In genomic region chrX:154029439-154029838, GRCh38 we compare ENCODE assay signal across 16 cellular contexts. TPM values are rescaled to one million over a fixed set of nuclear protein-coding genes. Genes with fewer than 3 reads are reported as not detected.
A peak's percentile ranks its signal among the peaks of the same experiment; 100 is the strongest.
DNase-seq lines count a peak whose midpoint lies in the region; ATAC-seq lines count a peak whose summit lies in the region.
"Had no signal": no experiment of that assay in that cellular context is flagged by ENCODE, and none has a peak within 500 bp of the region (broad histone marks: within the 10 kb centered on the region; RNA-seq: fewer than 3 reads in every experiment).

No MANE protein-coding gene starts in this region.

- H3K27me3 Mint-ChIP-seq in CD4-positive, alpha-beta memory T cell, result no peaks in the 10 kb centered on the region
- H3K27me3 Mint-ChIP-seq in activated T-helper 2 cell treated with anti-CD3 and anti-CD28 coated beads, Interferon-gamma antibody, Interleukin-2, Interleukin-4, amounts not matched to agents 10 μg/mL and 5 μg/mL and 100 μg/mL, durations not matched to agents 14 hours and 24 hours and 36 hours (ENCODE audit: low read depth), result no peaks in the 10 kb centered on the region

- H3K9me3 ChIP-seq in CD4-positive, alpha-beta memory T cell (ENCODE audit: control insufficient read depth in 1 of 2, low read length in 2 of 2), result no peaks in the 10 kb centered on the region
- H3K9me3 ChIP-seq: heart right ventricle, suprapubic skin had no signal

- no peaks in the 10 kb centered on the region for H3K9me3 Mint-ChIP-seq in CD4-positive, alpha-beta memory T cell
- H3K9me3 Mint-ChIP-seq in activated T-helper 2 cell treated with anti-CD3 and anti-CD28 coated beads, Interferon-gamma antibody, Interleukin-2, Interleukin-4, amounts not matched to agents 10 μg/mL and 5 μg/mL and 100 μg/mL, durations not matched to agents 14 hours and 24 hours and 36 hours, result no peaks in the 10 kb centered on the region

- no peaks in the 10 kb centered on the region for H3K4me1 ChIP-seq in CD4-positive, alpha-beta memory T cell (ENCODE audit: insufficient read depth, low read length)

- peaks cover 24% of the 10 kb centered on the region for H3K36me3 ChIP-seq in CD4-positive, alpha-beta memory T cell (ENCODE audit: insufficient read depth, low read length)

- DNase-seq in CD4-positive, alpha-beta memory T cell, result no peak
- peak; percentile 2 for DNase-seq in OCI-M1 (lab: John Stamatoyannopoulos, UW)
- peak in 1 of 2 donors; percentile 45 for DNase-seq in left colon
- no peak for DNase-seq in iPS-NIHi7 (ENCODE audit: extremely low spot score)
- DNase-seq in activated T-helper 2 cell treated with anti-CD3 and anti-CD28 coated beads, Interferon-gamma antibody, Interleukin-2, Interleukin-4, amounts not matched to agents 10 μg/mL and 5 μg/mL and 100 μg/mL, durations not matched to agents 14 hours and 24 hours and 36 hours (ENCODE audit: low spot score), result no peak
- DNase-seq: activated CD4-positive, CD25-positive, alpha-beta regulatory T cell; DMS 273 treated with DMSO at 0.1 percent for 48 hours; HCEC 1CT; heart right ventricle; Karpas-422; NCI-H1436 treated with DMSO at 0.1 percent for 48 hours; NCI-H510A; stimulated activated CD4-positive, alpha-beta T cell treated with anti-CD3 and anti-CD28 coated beads, Interleukin-12 subunit alpha, Interleukin-12 subunit beta, amount 100 ng/mL, for 4 hours had no signal

- H3K4me3 ChIP-seq in CD4-positive, alpha-beta memory T cell (ENCODE audit: low read length in 2 of 2), result no peak overlapping the region
- H3K4me3 ChIP-seq: heart right ventricle, suprapubic skin had no signal

- POLR2A ChIA-PET in CD4-positive, alpha-beta memory T cell (lab: Charles Lee; ENCODE audit: partially characterized antibody), result no interaction called here

- peak overlapping the region in 4 of 7 donors; percentile 39 to 62 (median 49) for H3K27ac Mint-ChIP-seq in CD4-positive, alpha-beta memory T cell
- no peak overlapping the region for H3K27ac Mint-ChIP-seq in activated T-helper 2 cell treated with anti-CD3 and anti-CD28 coated beads, Interferon-gamma antibody, Interleukin-2, Interleukin-4, amounts not matched to agents 10 μg/mL and 5 μg/mL and 100 μg/mL, durations not matched to agents 14 hours and 24 hours and 36 hours

- CTCF ChIA-PET in CD4-positive, alpha-beta memory T cell (lab: Charles Lee; ENCODE audit: partially characterized antibody), result interaction anchor here (1.6 kb wide), 1 partner anchor 108 kb away, joined by 3 read pairs; no protein-coding TSS in a partner anchor

- no peaks in the 10 kb centered on the region for H3K27me3 ChIP-seq in CD4-positive, alpha-beta memory T cell (ENCODE audit: insufficient read depth, low read length)
- H3K27me3 ChIP-seq: suprapubic skin had no signal

- intact Hi-C loops in CD4-positive, alpha-beta memory T cell (cut with micrococcal nuclease), result loop anchor here (10.0 kb wide), 1 partner anchor 65 kb away; the partner anchor contains the start of gene MECP2
- intact Hi-C loops in left colon (cut with DNase I, micrococcal nuclease), result no loop called here
- intact Hi-C loops in activated T-helper 2 cell treated with anti-CD3 and anti-CD28 coated beads, Interferon-gamma antibody, Interleukin-2, Interleukin-4, amounts not matched to agents 10 μg/mL and 5 μg/mL and 100 μg/mL, durations not matched to agents 14 hours and 24 hours and 36 hours (cut with micrococcal nuclease), result no loop called here

- no peak overlapping the region for H3K27ac ChIP-seq in CD4-positive, alpha-beta memory T cell (ENCODE audit: low read depth, low read length)
- H3K27ac ChIP-seq: heart right ventricle, HL-60, suprapubic skin had no signal

- H3K4me3 Mint-ChIP-seq in CD4-positive, alpha-beta memory T cell, result no peak overlapping the region
- no peak overlapping the region for H3K4me3 Mint-ChIP-seq in activated T-helper 2 cell treated with anti-CD3 and anti-CD28 coated beads, Interferon-gamma antibody, Interleukin-2, Interleukin-4, amounts not matched to agents 10 μg/mL and 5 μg/mL and 100 μg/mL, durations not matched to agents 14 hours and 24 hours and 36 hours (ENCODE audit: low read depth)

- H3K4me1 Mint-ChIP-seq in CD4-positive, alpha-beta memory T cell, result peaks cover 6 to 14% (median 6%) of the 10 kb centered on the region in 4 donors
- H3K4me1 Mint-ChIP-seq in activated T-helper 2 cell treated with anti-CD3 and anti-CD28 coated beads, Interferon-gamma antibody, Interleukin-2, Interleukin-4, amounts not matched to agents 10 μg/mL and 5 μg/mL and 100 μg/mL, durations not matched to agents 14 hours and 24 hours and 36 hours (ENCODE audit: low read depth), result peaks cover 4% of the 10 kb centered on the region

- peak; percentile 68 for ATAC-seq in left colon
- ATAC-seq in GM21423 (IDR thresholded peaks at IDR 0.05; ENCODE audit: unreplicated experiment), result no peak
- ATAC-seq: heart right ventricle had no signal

- H3K36me3 Mint-ChIP-seq in CD4-positive, alpha-beta memory T cell, result peaks cover 4 to 44% of the 10 kb centered on the region in 2 donors
- peaks cover 47% of the 10 kb centered on the region for H3K36me3 Mint-ChIP-seq in activated T-helper 2 cell treated with anti-CD3 and anti-CD28 coated beads, Interferon-gamma antibody, Interleukin-2, Interleukin-4, amounts not matched to agents 10 μg/mL and 5 μg/mL and 100 μg/mL, durations not matched to agents 14 hours and 24 hours and 36 hours (ENCODE audit: low read depth)

RNA-seq across cellular contexts. Expression of gene IRAK1, which starts 9.7 kb away (rescaled TPM):
- total RNA-seq in CD4-positive, alpha-beta memory T cell, result 10 to 100 TPM; 66.9 to 74.5 TPM
- 10 to 100 TPM; 38.1 to 64.5 TPM for polyA plus RNA-seq in CD4-positive, alpha-beta memory T cell
- total RNA-seq in left colon, result 100 to 1,000 TPM in 1 of 2 donors, 10 to 100 TPM in 1; 76.1 to 103 TPM
- 150 and 151 TPM in 2 replicates for total RNA-seq in activated T-helper 2 cell treated with anti-CD3 and anti-CD28 coated beads, Interferon-gamma antibody, Interleukin-2, Interleukin-4, amounts not matched to agents 10 μg/mL and 5 μg/mL and 100 μg/mL, durations not matched to agents 14 hours and 24 hours and 36 hours

RNA-seq across cellular contexts. Expression of gene TMEM187, which starts 56.9 kb away (rescaled TPM):
- 10 to 100 TPM; 12.8 to 14.9 TPM for total RNA-seq in CD4-positive, alpha-beta memory T cell
- 10 to 100 TPM; 10.4 to 23.8 TPM for polyA plus RNA-seq in CD4-positive, alpha-beta memory T cell
- total RNA-seq in left colon, result 1 to 10 TPM; 8.4 to 9.9 TPM
- total RNA-seq in activated T-helper 2 cell treated with anti-CD3 and anti-CD28 coated beads, Interferon-gamma antibody, Interleukin-2, Interleukin-4, amounts not matched to agents 10 μg/mL and 5 μg/mL and 100 μg/mL, durations not matched to agents 14 hours and 24 hours and 36 hours, result 2.1 and 2.7 TPM in 2 replicates

RNA-seq across cellular contexts. Expression of gene HCFC1, which starts 57.8 kb away (rescaled TPM):
- total RNA-seq in CD4-positive, alpha-beta memory T cell, result 10 to 100 TPM; 52.6 to 53.4 TPM
- 10 to 100 TPM in 1 of 2 donors, 1 to 10 TPM in 1; 1.6 to 14.9 TPM for polyA plus RNA-seq in CD4-positive, alpha-beta memory T cell
- 10 to 100 TPM; 31.9 to 47.9 TPM for total RNA-seq in left colon
- 107 and 108 TPM in 2 replicates for total RNA-seq in activated T-helper 2 cell treated with anti-CD3 and anti-CD28 coated beads, Interferon-gamma antibody, Interleukin-2, Interleukin-4, amounts not matched to agents 10 μg/mL and 5 μg/mL and 100 μg/mL, durations not matched to agents 14 hours and 24 hours and 36 hours
